20 cellular contexts compared by ENCODE assay signal in the genomic region with DNA sequence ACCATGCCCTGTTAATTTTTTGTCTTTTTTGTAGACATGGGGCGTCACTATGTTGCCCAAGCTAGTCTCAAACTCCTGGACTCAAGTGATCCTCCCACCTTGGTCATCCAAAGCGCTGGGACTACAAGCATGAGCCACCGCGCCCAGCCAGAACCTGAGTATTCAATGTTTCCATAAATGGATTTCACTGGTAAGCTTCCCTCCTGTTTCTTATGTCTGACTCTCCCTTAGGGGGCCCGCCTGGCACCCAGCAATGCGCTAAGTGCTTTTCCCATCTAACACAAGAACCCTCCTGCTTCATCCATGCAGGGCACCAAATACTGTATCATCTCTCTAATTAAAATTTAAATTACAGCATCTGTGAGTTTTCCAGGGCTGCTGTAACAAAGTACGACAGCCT. TPM values are rescaled to one million over a fixed set of nuclear protein-coding genes. Genes with fewer than 3 reads are reported as not detected.
DNase-seq lines count a peak whose midpoint lies in the region; ATAC-seq, FAIRE-seq and TF ChIP-seq lines count a peak whose summit lies in the region.
"Had no signal": no experiment of that assay in that cellular context is flagged by ENCODE, and none has a peak within 500 bp of the region (broad histone marks: within the 10 kb centered on the region; RNA-seq: fewer than 3 reads in every experiment).

No MANE protein-coding gene starts in this region.

- no peaks in the 10 kb centered on the region for H3K27me3 Mint-ChIP-seq in type B pancreatic cell

- no peak for TF ChIP-seq CTCF in esophagus muscularis mucosa (IDR thresholded peaks at IDR 0.05)
- TF ChIP-seq CTCF in kidney (IDR thresholded peaks at IDR 0.05; ENCODE audit: borderline replicate concordance, extremely low read depth, insufficient read depth) = no peak
- TF ChIP-seq CTCF in osteoblast (IDR thresholded peaks at IDR 0.05; ENCODE audit: extremely low read depth, low read depth, low read length) = no peak
- TF ChIP-seq CTCF in type B pancreatic cell (conservative IDR thresholded peaks at IDR 0.05) = no peak

- no peak overlapping the region for H3K4me2 ChIP-seq in osteoblast (ENCODE audit: insufficient read depth, low read length)
- H3K4me2 ChIP-seq: A549, GM23338 had no signal

- 98% methylated on average over 7 of the region's 7 CpGs for WGBS in esophagus muscularis mucosa

- H3K36me3 ChIP-seq in esophagus muscularis mucosa (no peaks in the 10 kb centered on the region), kidney (ENCODE audit: control insufficient read depth in 1 of 2, insufficient read depth in 2 of 2, low read length in 2 of 2) (no peaks in the 10 kb centered on the region), osteoblast (ENCODE audit: insufficient read depth, low read length) (no peaks in the 10 kb centered on the region)

- H2AFZ ChIP-seq in osteoblast (ENCODE audit: low read length) = no peak overlapping the region
- H2AFZ ChIP-seq: GM23338 had no signal

- TF ChIP-seq EP300 in esophagus muscularis mucosa (IDR thresholded peaks at IDR 0.05) = no peak

- no peak for ATAC-seq in HG03175 (IDR thresholded peaks at IDR 0.05; ENCODE audit: unreplicated experiment)
- ATAC-seq in GM21390 (IDR thresholded peaks at IDR 0.05; ENCODE audit: unreplicated experiment) = no peak
- ATAC-seq: A549; CD8-positive, alpha-beta T cell; GM23338; HCT116 had no signal

- no peaks in the 10 kb centered on the region for H3K79me2 ChIP-seq in osteoblast (ENCODE audit: insufficient read depth, low read length)

- no peak for TF ChIP-seq POLR2A in esophagus muscularis mucosa (IDR thresholded peaks at IDR 0.05; ENCODE audit: low read depth)

- no peak overlapping the region for H3K27ac ChIP-seq in esophagus muscularis mucosa (replicated peaks in 1 of 4)
- no peak overlapping the region for H3K27ac ChIP-seq in kidney (ENCODE audit: low read depth in 2 of 2, low read length in 2 of 2)
- no peak overlapping the region for H3K27ac ChIP-seq in osteoblast (ENCODE audit: low read depth, low read length)
- H3K27ac ChIP-seq: A549 had no signal

- no peak overlapping the region for H3K4me3 Mint-ChIP-seq in type B pancreatic cell
- H3K4me3 Mint-ChIP-seq: CD8-positive, alpha-beta T cell; GM23338; H9 had no signal

- no peak overlapping the region for H3K4me3 ChIP-seq in esophagus muscularis mucosa
- no peak overlapping the region for H3K4me3 ChIP-seq in kidney (ENCODE audit: low read length in 2 of 2)
- H3K4me3 ChIP-seq in osteoblast (ENCODE audit: insufficient read depth, low read length) = no peak overlapping the region
- H3K4me3 ChIP-seq: A549, GM23338 had no signal

- no peaks in the 10 kb centered on the region for H3K4me1 Mint-ChIP-seq in type B pancreatic cell (ENCODE audit: unreplicated experiment)

- no peak overlapping the region for H3K27ac Mint-ChIP-seq in type B pancreatic cell
- H3K27ac Mint-ChIP-seq: CD8-positive, alpha-beta T cell; GM23338; H9 had no signal

- H3K9me3 Mint-ChIP-seq in type B pancreatic cell = no peaks in the 10 kb centered on the region
- H3K9me3 Mint-ChIP-seq: CD8-positive, alpha-beta T cell had no signal

- DNase-seq in esophagus muscularis mucosa (ENCODE audit: extremely low spot score) = peak; percentile 78
- peak; percentile 22 for DNase-seq in kidney
- DNase-seq in osteoblast (ENCODE audit: insufficient read length, low spot score, missing footprints) = peak; percentile 82
- peak; percentile 42 for DNase-seq in type B pancreatic cell (ENCODE audit: extremely low spot score, unreplicated experiment)
- DNase-seq in HuH-7.5 (ENCODE audit: low spot score) = no peak
- DNase-seq: 8988T; ACHN; C1 segment of cervical spinal cord; Caco-2; CD8-positive, alpha-beta T cell; DMS153; DND-41 had no signal

- H3K4me1 ChIP-seq in esophagus muscularis mucosa = no peaks in the 10 kb centered on the region
- peaks cover 0 to 11% of the 10 kb centered on the region in 2 donors for H3K4me1 ChIP-seq in kidney (ENCODE audit: control insufficient read depth in 1 of 2, insufficient read depth in 1 of 2, low read depth in 1 of 2, low read length in 2 of 2)
- no peaks in the 10 kb centered on the region for H3K4me1 ChIP-seq in osteoblast (ENCODE audit: insufficient read depth, low read length)
- H3K4me1 ChIP-seq: A549, Caco-2 had no signal

- H3K36me3 Mint-ChIP-seq in type B pancreatic cell = no peaks in the 10 kb centered on the region
- H3K36me3 Mint-ChIP-seq: CD8-positive, alpha-beta T cell had no signal

- intact Hi-C loops in esophagus muscularis mucosa (cut with DNase I) (no loop called here), kidney (cut with DNase I) (no loop called here)

- H3K9me3 ChIP-seq in esophagus muscularis mucosa (peaks cover 0 to 7% (median 3%) of the 10 kb centered on the region in 4 donors), kidney (ENCODE audit: control insufficient read depth in 1 of 2, low read length in 2 of 2) (no peaks in the 10 kb centered on the region), osteoblast (ENCODE audit: low read depth, low read length) (no peaks in the 10 kb centered on the region)
- H3K9me3 ChIP-seq: A549, Caco-2 had no signal

- H3K27me3 ChIP-seq in esophagus muscularis mucosa (no peaks in the 10 kb centered on the region), osteoblast (ENCODE audit: insufficient read depth, low read length) (no peaks in the 10 kb centered on the region)

- no peak for FAIRE-seq in kidney (lab: Jason Lieb, UNC)
- FAIRE-seq: A549, G401.6, GM12892 had no signal

- H4K20me1 ChIP-seq in osteoblast (ENCODE audit: insufficient read depth, low read length) = no peaks in the 10 kb centered on the region

- no peak overlapping the region for H3K9ac ChIP-seq in kidney (ENCODE audit: low read length in 2 of 2)

RNA-seq across cellular contexts. Expression of a gene that starts 44.9 kb away (rescaled TPM):
- total RNA-seq in esophagus muscularis mucosa (100 to 1,000 TPM in 2 of 4 donors, 10 to 100 TPM in 2; 84.3 to 208 (median 93.6) TPM), kidney (22.9 TPM), osteoblast (4.3 and 4.4 TPM in 2 replicates), type B pancreatic cell (ENCODE audit: low replicate concordance) (2.4 and 7.9 TPM in 2 replicates)
- polyA plus RNA-seq in kidney (ENCODE audit: insufficient read depth, low read depth, low replicate concordance) = 30.0 TPM
- polyA plus RNA-seq: A549 had no signal
